Comparison of ENCODE assay signal across 11 cellular contexts in the genomic region with DNA sequence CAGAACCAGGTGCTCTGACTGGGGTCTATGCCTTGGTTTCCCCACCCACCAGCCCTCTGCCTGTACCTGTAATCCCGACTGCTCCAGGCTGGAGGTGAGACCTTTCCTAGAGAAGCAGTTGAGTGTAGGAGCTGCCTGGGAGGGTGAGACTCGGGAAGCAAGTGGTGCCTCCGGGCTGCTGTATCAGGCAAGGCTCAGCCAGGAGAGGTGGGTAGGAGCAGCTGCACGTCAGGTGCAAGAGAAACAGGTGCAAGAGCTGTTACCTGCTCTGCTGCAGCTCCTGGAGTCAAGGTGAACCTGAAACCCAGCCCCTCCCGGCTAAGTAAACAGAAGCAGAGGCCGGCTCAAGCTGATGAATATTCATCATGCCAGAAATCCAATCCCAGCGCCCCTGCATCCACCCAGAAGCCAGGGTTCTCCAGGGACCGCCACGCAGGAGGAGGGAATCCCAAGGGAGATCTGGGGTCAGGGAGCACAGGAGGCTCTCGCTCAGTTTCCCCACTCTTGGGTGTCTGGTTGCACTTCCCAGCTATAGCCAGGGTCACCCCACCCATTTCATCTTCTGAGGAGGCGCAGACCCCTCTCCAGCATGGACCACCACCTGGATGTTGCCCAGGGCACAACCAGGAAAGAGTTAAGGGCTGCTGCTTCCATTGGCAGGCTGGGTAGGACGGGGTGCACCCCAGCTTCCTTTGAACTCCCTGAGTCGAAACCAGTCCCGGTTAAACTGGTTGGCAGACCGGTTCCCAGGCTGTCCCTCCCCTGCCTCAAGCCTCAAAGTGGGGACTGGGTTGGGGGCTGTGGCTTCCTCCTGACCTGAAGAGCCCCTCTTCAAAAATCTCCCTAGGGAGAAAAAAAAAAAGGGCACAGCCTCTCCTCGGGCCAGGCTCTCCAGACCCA. TPM values are rescaled to one million over a fixed set of nuclear protein-coding genes. Genes with fewer than 3 reads are reported as not detected.
DNase-seq lines count a peak whose midpoint lies in the region; ATAC-seq, FAIRE-seq and TF ChIP-seq lines count a peak whose summit lies in the region.
"Had no signal": no experiment of that assay in that cellular context is flagged by ENCODE, and none has a peak within 500 bp of the region (broad histone marks: within the 10 kb centered on the region; RNA-seq: fewer than 3 reads in every experiment).

A gene with protein sequence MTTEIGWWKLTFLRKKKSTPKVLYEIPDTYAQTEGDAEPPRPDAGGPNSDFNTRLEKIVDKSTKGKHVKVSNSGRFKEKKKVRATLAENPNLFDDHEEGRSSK (minus strand): TSS at position 293 of the 900 bp plus-strand sequence. CDS start 4,649 bp downstream, outside the sequence.

- TF ChIP-seq CTCF in H1 (IDR thresholded peaks at IDR 0.05; ENCODE audit: control extremely low read depth in 1 of 3, insufficient read depth in 1 of 3, low read depth in 1 of 3, low read length in 3 of 3) (no peak), right atrium auricular region (IDR thresholded peaks at IDR 0.05) (no peak)

- H4K8ac ChIP-seq in H1 (ENCODE audit: extremely low read depth, insufficient read depth, low read length): no peak within 1 kb of the TSS; the same call in 1 of the 2 replicates

- DNase-seq in DMS79 treated with DMSO at 0.1 percent for 48 hours (lab: John Stamatoyannopoulos, UW) (peak; percentile 96), NCI-H2029 (lab: John Stamatoyannopoulos, UW) (peak; percentile 87), H1 (ENCODE audit: low read depth in 1 of 2, low spot score in 2 of 2) (peak in 1 of 2 experiments; percentile 64), AG08396 (ENCODE audit: low spot score) (no peak), T-helper 2 cell (no peak), right atrium auricular region (ENCODE audit: low spot score) (no peak)
- DNase-seq: activated T-cell treated with anti-CD3 and anti-CD28 coated beads, Interleukin-2, amount 50 U/mL, for 72 hours; NCI-H1694 treated with DMSO at 0.1 percent for 48 hours had no signal

- H3K79me2 ChIP-seq in H1 (ENCODE audit: control insufficient read depth in 1 of 2, insufficient read depth in 2 of 2, low read length in 2 of 2): no peaks in the 10 kb centered on the region

- POLR2A ChIA-PET in H1 (lab: Charles Lee; ENCODE audit: partially characterized antibody): interaction anchor here (0.6 to 2.2 kb wide), 8 partner anchors 9 to 126 kb away, joined by 3 to 16 read pairs (median 4); partner anchors contain the start of genes CDK5RAP3, LRRC46, MRPL10 and SP2

- H3K4me1 ChIP-seq in H1 (replicated peaks in 1 of 4; ENCODE audit: control insufficient read depth in 3 of 4, insufficient read depth in 4 of 4, low read length in 3 of 4) (peaks cover 0 to 20% (median 17%) of the 10 kb centered on the region in 4 experiments; a peak in 6 of 7 replicates), mucosa of rectum (ENCODE audit: control insufficient read depth in 2 of 2, insufficient read depth in 2 of 2, low read length in 2 of 2) (peaks cover 29 to 45% of the 10 kb centered on the region in 2 donors), right atrium auricular region (no peaks in the 10 kb centered on the region)

- H2AK5ac ChIP-seq in H1 (ENCODE audit: low read depth, low read length): no peak within 1 kb of the TSS

- FAIRE-seq in H1 (lab: Jason Lieb, UNC): peak; percentile 45

- no peak for TF ChIP-seq EP300 in H1 (IDR thresholded peaks at IDR 0.05; ENCODE audit: borderline replicate concordance in 1 of 2, low read depth in 2 of 2, low read length in 2 of 2)

- H3K27me3 ChIP-seq in H1 (replicated peaks in 1 of 4; ENCODE audit: control insufficient read depth in 3 of 4, extremely low read depth in 1 of 4, insufficient read depth in 3 of 4, low read length in 3 of 4): no peaks in the 10 kb centered on the region
- H3K27me3 ChIP-seq in mucosa of rectum (ENCODE audit: control insufficient read depth in 2 of 2, insufficient read depth in 2 of 2, low read length in 2 of 2): no peaks in the 10 kb centered on the region
- no peaks in the 10 kb centered on the region for H3K27me3 ChIP-seq in right atrium auricular region

- H2AFZ ChIP-seq in H1 (ENCODE audit: low read length): 0 out of 2 replicates have a peak within 1 kb of the TSS, but pooled peaks have one; percentile 66

- H3K9me3 ChIP-seq in H1 (ENCODE audit: insufficient read depth in 2 of 2, low read depth in 1 of 2, low read length in 1 of 2): no peaks in the 10 kb centered on the region
- no peaks in the 10 kb centered on the region for H3K9me3 ChIP-seq in mucosa of rectum (ENCODE audit: control insufficient read depth in 2 of 2, low read length in 2 of 2)
- no peaks in the 10 kb centered on the region for H3K9me3 ChIP-seq in right atrium auricular region

- no peaks in the 10 kb centered on the region for H3K36me3 ChIP-seq in H1 (ENCODE audit: control insufficient read depth in 2 of 4, insufficient read depth in 4 of 4, low read length in 3 of 4)
- peaks cover 12 to 13% of the 10 kb centered on the region in 2 donors for H3K36me3 ChIP-seq in mucosa of rectum (ENCODE audit: control insufficient read depth in 2 of 2, insufficient read depth in 2 of 2, low read length in 2 of 2)
- H3K36me3 ChIP-seq in right atrium auricular region: no peaks in the 10 kb centered on the region

- no peak within 1 kb of the TSS for H3K56ac ChIP-seq in H1 (replicated peaks; ENCODE audit: insufficient read length, low read depth, low read length)

- H2BK12ac ChIP-seq in H1 (ENCODE audit: low read depth, low read length): 0 out of 2 replicates have a peak within 1 kb of the TSS, but pooled peaks have one; percentile 12

- H3K27ac ChIP-seq in H1 (ENCODE audit: low read depth, low read length) (no peak within 1 kb of the TSS), mucosa of rectum (ENCODE audit: low read depth in 2 of 2, low read length in 2 of 2) (peak within 1 kb of the TSS; percentile 96 to 99), right atrium auricular region (no peak within 1 kb of the TSS)

- H2BK20ac ChIP-seq in H1 (ENCODE audit: low read length): no peak within 1 kb of the TSS

- H3K14ac ChIP-seq in H1 (ENCODE audit: insufficient read length): no peak within 1 kb of the TSS

- no peak within 1 kb of the TSS for H2BK15ac ChIP-seq in H1 (ENCODE audit: low read length)

- no peak for TF ChIP-seq RAD21 in H1 (IDR thresholded peaks at IDR 0.05 in 1 of 2, conservative IDR thresholded peaks at IDR 0.05 in 1 of 2; ENCODE audit: low read depth in 2 of 2, low read length in 2 of 2)

- no peak within 1 kb of the TSS for H2BK5ac ChIP-seq in H1 (ENCODE audit: low read depth, low read length)

- no peak within 1 kb of the TSS for H4K5ac ChIP-seq in H1 (ENCODE audit: insufficient read length, low read depth, low read length)

- peak within 1 kb of the TSS; percentile 56 to 59 for H3K4me2 ChIP-seq in H1 (ENCODE audit: insufficient read depth in 1 of 2, low read depth in 2 of 2, low read length in 2 of 2)

- H2BK120ac ChIP-seq in H1 (replicated peaks; ENCODE audit: low read depth, low read length): no peak within 1 kb of the TSS

- H3K9ac ChIP-seq in H1 (replicated peaks in 1 of 4; ENCODE audit: extremely low read depth in 1 of 4, low read depth in 3 of 4, low read length in 3 of 4): no peak within 1 kb of the TSS; a peak in 1 of 7 replicates
- peak within 1 kb of the TSS; percentile 95 to 99 for H3K9ac ChIP-seq in mucosa of rectum (ENCODE audit: low read depth in 1 of 2, low read length in 2 of 2)

- no peaks in the 10 kb centered on the region for H3K79me1 ChIP-seq in H1 (ENCODE audit: low read depth, low read length)

- ATAC-seq in HG02885 (IDR thresholded peaks at IDR 0.05; ENCODE audit: poor library complexity, unreplicated experiment): no peak
- ATAC-seq: activated T-cell treated with anti-CD3 and anti-CD28 coated beads, Interleukin-2, amount 50 U/mL, for 72 hours had no signal

- CTCF ChIA-PET in H1 (lab: Charles Lee; ENCODE audit: partially characterized antibody): interaction anchor here (0.7 to 40.5 kb wide), 9 partner anchors 9 to 280 kb away, joined by 3 to 1010 read pairs (median 3); partner anchors contain the start of genes CDK5RAP3, PNPO and SCRN2 and of another gene

- TF ChIP-seq POLR2A in H1 (IDR thresholded peaks at IDR 0.05; ENCODE audit: control extremely low read depth in 1 of 2, low read depth in 2 of 2, low read length in 2 of 2): no peak

- H3K23me2 ChIP-seq in H1 (ENCODE audit: low read depth, low read length): no peaks in the 10 kb centered on the region; the same call in 1 of the 2 replicates

- 35% methylated on average over 15 of the region's 16 CpGs; no CpG with 5 or more reads in 1 of the 2 experiments for WGBS in H1 (ENCODE audit: extremely low coverage in 1 of 2, insufficient coverage in 1 of 2, insufficient read length in 1 of 2, insufficient replicate concordance in 2 of 2, low coverage in 1 of 2, low lambda C conversion rate in 2 of 2, missing lambda C conversion rate in 1 of 2), 2 experiments

- no peak within 1 kb of the TSS for H3K4ac ChIP-seq in H1 (replicated peaks; ENCODE audit: insufficient read length, low read depth, low read length)

- peak within 1 kb of the TSS in 3 of 4 experiments; percentile 18 to 42 (median 41); a peak in 5 of 8 replicates for H3K4me3 ChIP-seq in H1 (ENCODE audit: extremely low read depth in 1 of 4, insufficient read depth in 2 of 4, low read depth in 3 of 4, low read length in 4 of 4)
- H3K4me3 ChIP-seq in mucosa of rectum (ENCODE audit: low read length in 2 of 2): peak within 1 kb of the TSS; percentile 94 to 97
- H3K4me3 ChIP-seq in right atrium auricular region: no peak within 1 kb of the TSS

- no peak within 1 kb of the TSS for H3K18ac ChIP-seq in H1 (ENCODE audit: extremely low read depth, low read length)

- no peak within 1 kb of the TSS for H3K23ac ChIP-seq in H1 (ENCODE audit: insufficient read length)

- no peaks in the 10 kb centered on the region for H4K20me1 ChIP-seq in H1 (replicated peaks in 1 of 2; ENCODE audit: control insufficient read depth in 1 of 2, insufficient read depth in 2 of 2, low read length in 2 of 2)

- no peak within 1 kb of the TSS for H4K91ac ChIP-seq in H1 (replicated peaks; ENCODE audit: insufficient read length, low read length)

TF ChIP-seq in H1, 55 proteins besides CTCF, POLR2A, EP300 and RAD21 (continues in another document):
- TF ChIP-seq TAF1 (IDR thresholded peaks at IDR 0.05; ENCODE audit: low read depth, low read length) (0 out of 2 replicates have a peak, but pooled peaks have one; percentile 9), HDAC6 (IDR thresholded peaks at IDR 0.05; ENCODE audit: low read depth, low read length) (no peak), TCF12 (IDR thresholded peaks at IDR 0.05; ENCODE audit: low read depth, low read length) (peak; percentile 32; the same call in 1 of the 2 replicates), YY1 (IDR thresholded peaks at IDR 0.05; ENCODE audit: low read depth, low read length) (no peak)

RNA-seq across cellular contexts. Expression of the gene that starts here (rescaled TPM):
- total RNA-seq in H1 (2021; fragmentation: NEBNext Ultra II Directional; extraction: Animal tissue kit (Norgen Biotek cat#: 25700)): 0.26 and 0.34 TPM in 2 replicates
- polyA plus RNA-seq in H1 (2011; rRNA removed): 1.1 TPM in 2 replicates
- polyA plus RNA-seq in H1 (2011; cell fraction: cytosol; rRNA removed): 1.1 TPM
- 0.87 TPM for polyA plus RNA-seq in H1 (2011; cell fraction: nucleus; rRNA removed)
- polyA plus RNA-seq in H1 (2012, experiment 1 of 2): 0.54 to 0.76 TPM (median 0.64 TPM) in 4 replicates
- polyA plus RNA-seq in H1 (2012, experiment 2 of 2): 0.70 TPM
- polyA plus RNA-seq in H1 (2013, experiment 1 of 2): 0.20 TPM
- 0.20 TPM for polyA plus RNA-seq in H1 (2013, experiment 2 of 2)
- polyA minus RNA-seq in H1 (2011; rRNA and poly(A)+ RNA removed): 0.51 and 0.98 TPM in 2 replicates
- polyA minus RNA-seq in H1 (2011; cell fraction: cytosol; rRNA and poly(A)+ RNA removed): 0.95 TPM
- 0.40 TPM for polyA minus RNA-seq in H1 (2011; cell fraction: nucleus; rRNA and poly(A)+ RNA removed)
- 1 to 10 TPM; 1.2 to 6.5 TPM for total RNA-seq in right atrium auricular region
- total RNA-seq: activated T-cell treated with anti-CD3 and anti-CD28 coated beads, Interleukin-2, amount 50 U/mL, for 72 hours; T-helper 1 cell treated with Interleukin-12 subunit alpha and Interleukin-12 subunit beta and Interleukin-4 antibody, amounts not matched to agents 30 ng/mL and 1 ng/mL, for 36 hours had no signal

Comparison
In these comparisons a context has a peak if more than half of its experiments do, and no peak if none do; other contexts are left out.
1. DNase-seq: peak in DMS79 treated with DMSO at 0.1 percent for 48 hours (single experiment) and NCI-H2029 (single experiment); none in AG08396 (single experiment), T-helper 2 cell (0 of 5) and right atrium auricular region (single experiment).
2. H3K27ac ChIP-seq: peak in mucosa of rectum (2 of 2); none in H1 (single experiment) and right atrium auricular region (0 of 2).
3. H3K4me3 ChIP-seq: peak in H1 (3 of 4) and mucosa of rectum (2 of 2); none in right atrium auricular region (0 of 2).
4. H3K9ac ChIP-seq: peak in mucosa of rectum (2 of 2); none in H1 (0 of 4).